Comparison of ENCODE assay signal across 7 cellular contexts in genomic region chr16:74984670-74985411, GRCh38. TPM values are rescaled to one million over a fixed set of nuclear protein-coding genes. Genes with fewer than 3 reads are reported as not detected.
DNase-seq lines count a peak whose midpoint lies in the region; ATAC-seq, FAIRE-seq and TF ChIP-seq lines count a peak whose summit lies in the region.

A gene with protein sequence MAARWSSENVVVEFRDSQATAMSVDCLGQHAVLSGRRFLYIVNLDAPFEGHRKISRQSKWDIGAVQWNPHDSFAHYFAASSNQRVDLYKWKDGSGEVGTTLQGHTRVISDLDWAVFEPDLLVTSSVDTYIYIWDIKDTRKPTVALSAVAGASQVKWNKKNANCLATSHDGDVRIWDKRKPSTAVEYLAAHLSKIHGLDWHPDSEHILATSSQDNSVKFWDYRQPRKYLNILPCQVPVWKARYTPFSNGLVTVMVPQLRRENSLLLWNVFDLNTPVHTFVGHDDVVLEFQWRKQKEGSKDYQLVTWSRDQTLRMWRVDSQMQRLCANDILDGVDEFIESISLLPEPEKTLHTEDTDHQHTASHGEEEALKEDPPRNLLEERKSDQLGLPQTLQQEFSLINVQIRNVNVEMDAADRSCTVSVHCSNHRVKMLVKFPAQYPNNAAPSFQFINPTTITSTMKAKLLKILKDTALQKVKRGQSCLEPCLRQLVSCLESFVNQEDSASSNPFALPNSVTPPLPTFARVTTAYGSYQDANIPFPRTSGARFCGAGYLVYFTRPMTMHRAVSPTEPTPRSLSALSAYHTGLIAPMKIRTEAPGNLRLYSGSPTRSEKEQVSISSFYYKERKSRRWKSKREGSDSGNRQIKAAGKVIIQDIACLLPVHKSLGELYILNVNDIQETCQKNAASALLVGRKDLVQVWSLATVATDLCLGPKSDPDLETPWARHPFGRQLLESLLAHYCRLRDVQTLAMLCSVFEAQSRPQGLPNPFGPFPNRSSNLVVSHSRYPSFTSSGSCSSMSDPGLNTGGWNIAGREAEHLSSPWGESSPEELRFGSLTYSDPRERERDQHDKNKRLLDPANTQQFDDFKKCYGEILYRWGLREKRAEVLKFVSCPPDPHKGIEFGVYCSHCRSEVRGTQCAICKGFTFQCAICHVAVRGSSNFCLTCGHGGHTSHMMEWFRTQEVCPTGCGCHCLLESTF (minus strand): TSS chr16:74985123. CDS start chr16:74985017, 106 bp downstream.

- H3K4me3 ChIP-seq in astrocyte of the cerebellum (ENCODE audit: low read depth, low read length) = peak within 1 kb of the TSS; percentile 100

- DNase-seq in GM18507 (ENCODE audit: extremely low spot score, insufficient read length, low read depth) (peak; percentile 97), NCI-H2029 treated with DMSO at 0.1 percent for 48 hours (lab: John Stamatoyannopoulos, UW) (peak; percentile 80), T-helper 9 cell (peak; percentile 97), astrocyte of the cerebellum (ENCODE audit: low read depth) (peak; percentile 99), hepatic stellate cell (ENCODE audit: low spot score) (peak; percentile 98), renal cortical epithelial cell (ENCODE audit: low read depth) (peak; percentile 99)

- FAIRE-seq in GM18507 (lab: Jason Lieb, UNC) = peak; percentile 97

- in situ Hi-C loops in astrocyte of the cerebellum (cut with HindIII; ENCODE audit: low sequenced_read_pairs) = no loop called here

- ATAC-seq in HG02981 (IDR thresholded peaks at IDR 0.05; ENCODE audit: unreplicated experiment) = peak; percentile 99

- TF ChIP-seq CTCF in astrocyte of the cerebellum (IDR thresholded peaks at IDR 0.05; ENCODE audit: low read depth, low read length, missing control alignments) = no peak

RNA-seq across cellular contexts. Expression of the gene that starts here (rescaled TPM):
- 7.5 and 19.8 TPM in 2 replicates for total RNA-seq in renal cortical epithelial cell

Comparison
In these comparisons a context has a peak if more than half of its experiments do, and no peak if none do; other contexts are left out.
1. Peak in every context shown above with its lines: DNase-seq, ATAC-seq and H3K4me3 ChIP-seq.